In the genomic region with DNA sequence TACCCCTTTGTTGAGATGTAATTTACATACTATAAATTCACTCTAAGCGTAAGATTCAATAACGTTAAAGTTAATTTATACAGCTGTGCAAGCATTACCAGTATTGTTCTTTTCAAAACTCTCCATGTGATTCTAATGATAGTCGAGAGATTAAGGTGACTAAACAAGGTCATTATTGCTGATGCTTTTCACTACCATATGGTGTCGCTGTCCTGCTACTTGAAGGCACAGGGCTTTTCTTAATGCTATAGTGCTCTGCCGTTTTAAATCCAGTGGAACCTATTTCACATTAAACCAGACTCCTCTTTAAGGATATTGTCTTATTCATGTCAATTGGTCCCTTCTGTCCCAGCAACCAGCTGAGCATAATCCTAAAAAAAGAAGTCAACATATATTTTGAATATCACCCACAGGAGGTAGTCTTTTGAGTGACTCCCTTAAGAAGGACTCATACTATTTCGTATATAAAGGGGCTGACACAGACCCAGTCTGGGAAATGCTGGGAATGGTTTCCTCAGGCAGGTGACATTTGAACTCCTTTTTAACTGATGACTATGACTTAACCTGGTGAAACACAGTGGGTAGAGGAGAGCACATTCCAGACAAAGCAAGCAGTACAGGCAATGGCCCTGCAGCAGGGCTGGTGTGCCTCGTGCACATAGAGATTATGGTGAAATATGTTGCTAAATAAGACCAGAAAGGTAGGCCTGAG, we compare ENCODE assay signal across 8 cellular contexts. TPM values are rescaled to one million over a fixed set of nuclear protein-coding genes. Genes with fewer than 3 reads are reported as not detected.
DNase-seq lines count a peak whose midpoint lies in the region; ATAC-seq and TF ChIP-seq lines count a peak whose summit lies in the region.

No MANE protein-coding gene starts in this region.

- no peaks in the 10 kb centered on the region for H3K27me3 Mint-ChIP-seq in natural killer cell (ENCODE audit: low read depth in 2 of 2)

- TF ChIP-seq CTCF in 22Rv1 (IDR thresholded peaks at IDR 0.05): peak; percentile 74
- TF ChIP-seq CTCF in GM10248 (IDR thresholded peaks at IDR 0.05; ENCODE audit: control extremely low read depth, extremely low read depth, low read depth, missing control alignments): peak; percentile 76
- peak; percentile 78 for TF ChIP-seq CTCF in LNCaP clone FGC (IDR thresholded peaks at IDR 0.05; ENCODE audit: control insufficient read depth, extremely low read depth, insufficient read depth)
- TF ChIP-seq CTCF in epithelial cell of proximal tubule (conservative IDR thresholded peaks at IDR 0.05; ENCODE audit: low read depth, low read length): peak; percentile 86
- peak; percentile 68 for TF ChIP-seq CTCF in natural killer cell (IDR thresholded peaks at IDR 0.05)
- TF ChIP-seq CTCF in suprapubic skin (IDR thresholded peaks at IDR 0.05): peak in 1 of 2 donors; percentile 46

- no peak overlapping the region for H3K27ac Mint-ChIP-seq in natural killer cell

- H3K27ac ChIP-seq in 22Rv1 (no peak overlapping the region), suprapubic skin (no peak overlapping the region)

- peak; percentile 39 for DNase-seq in GM10248 (ENCODE audit: extremely low spot score)
- peak; percentile 29 for DNase-seq in H7
- DNase-seq in LNCaP clone FGC (ENCODE audit: low read depth): no peak
- peak; percentile 54 for DNase-seq in RPMI8226
- no peak for DNase-seq in epithelial cell of proximal tubule (ENCODE audit: low read depth)
- no peak for DNase-seq in natural killer cell
- DNase-seq in suprapubic skin (ENCODE audit: low spot score in 2 of 2): no peak

- TF ChIP-seq EP300 in suprapubic skin (IDR thresholded peaks at IDR 0.05): no peak

- CTCF ChIA-PET in GM10248 (lab: Yijun Ruan, JAX): interaction anchor here (0.8 to 2.2 kb wide), 25 partner anchors 9 to 1257 kb away, joined by 3 to 18 read pairs (median 4); no protein-coding TSS in a partner anchor

- intact Hi-C loops in natural killer cell (cut with micrococcal nuclease): loop anchor here (1.0 kb wide), 4 partner anchors 96 to 1257 kb away; no protein-coding TSS in a partner anchor

- H3K36me3 Mint-ChIP-seq in natural killer cell: no peaks in the 10 kb centered on the region

- POLR2A ChIA-PET in GM10248 (lab: Yijun Ruan, JAX): no interaction called here

- no peak overlapping the region for H3K4me3 Mint-ChIP-seq in natural killer cell

- H3K27me3 ChIP-seq in H7 (ENCODE audit: control insufficient read depth, insufficient read depth, low read length) (no peaks in the 10 kb centered on the region; the same call in 1 of the 2 replicates), suprapubic skin (no peaks in the 10 kb centered on the region)

- no peaks in the 10 kb centered on the region for H3K4me1 ChIP-seq in suprapubic skin

- H3K36me3 ChIP-seq in H7 (replicated peaks; ENCODE audit: control insufficient read depth, insufficient read depth, low read length): no peaks in the 10 kb centered on the region
- no peaks in the 10 kb centered on the region for H3K36me3 ChIP-seq in suprapubic skin

- peak; percentile 84 to 88 (median 87) for ATAC-seq in natural killer cell

- no peak for TF ChIP-seq POLR2A in suprapubic skin (IDR thresholded peaks at IDR 0.05)

- H3K9me3 Mint-ChIP-seq in natural killer cell: no peaks in the 10 kb centered on the region

- H3K9me3 ChIP-seq in suprapubic skin: no peaks in the 10 kb centered on the region

- WGBS in suprapubic skin: 27% methylated on average over 7 of the region's 7 CpGs

- peaks cover 11 to 24% of the 10 kb centered on the region in 2 donors for H3K4me1 Mint-ChIP-seq in natural killer cell

- H3K4me3 ChIP-seq in H7 (ENCODE audit: insufficient read depth, low read depth, low read length) (no peak overlapping the region), LNCaP clone FGC (ENCODE audit: low read depth, low read length) (no peak overlapping the region), epithelial cell of proximal tubule (ENCODE audit: low read depth, low read length) (no peak overlapping the region), suprapubic skin (no peak overlapping the region)

RNA-seq across cellular contexts. Expression of gene CYTIP, which starts 53.9 kb away (rescaled TPM):
- total RNA-seq in H7 (2014; rRNA removed; shearing (Covaris generic)): 0.87 TPM in 1 of 2 replicates, not detected in the other
- total RNA-seq in epithelial cell of proximal tubule: 1.3 and 4.8 TPM in 2 replicates
- total RNA-seq in natural killer cell: 100 to 1,000 TPM; 276 to 363 (median 357) TPM
- total RNA-seq in suprapubic skin: 1 to 10 TPM; 2.1 to 9.6 (median 6.1) TPM

Comparison
In these comparisons a context has a peak if more than half of its experiments do, and no peak if none do; other contexts are left out.
1. DNase-seq: peak in GM10248 (single experiment), H7 (single experiment) and RPMI8226 (single experiment); none in LNCaP clone FGC (single experiment), epithelial cell of proximal tubule (single experiment), natural killer cell (single experiment) and suprapubic skin (0 of 2).
2. RNA of gene CYTIP, which starts 53.9 kb away (total RNA-seq): 276 to 363 TPM in natural killer cell; 2.1 to 9.6 TPM in suprapubic skin, 1.3 to 4.8 TPM in epithelial cell of proximal tubule and 0.87 TPM in H7; every median in the first group is over 10 times any median in the second.